ENCODE assay signal across 8 cellular contexts in the genomic region with DNA sequence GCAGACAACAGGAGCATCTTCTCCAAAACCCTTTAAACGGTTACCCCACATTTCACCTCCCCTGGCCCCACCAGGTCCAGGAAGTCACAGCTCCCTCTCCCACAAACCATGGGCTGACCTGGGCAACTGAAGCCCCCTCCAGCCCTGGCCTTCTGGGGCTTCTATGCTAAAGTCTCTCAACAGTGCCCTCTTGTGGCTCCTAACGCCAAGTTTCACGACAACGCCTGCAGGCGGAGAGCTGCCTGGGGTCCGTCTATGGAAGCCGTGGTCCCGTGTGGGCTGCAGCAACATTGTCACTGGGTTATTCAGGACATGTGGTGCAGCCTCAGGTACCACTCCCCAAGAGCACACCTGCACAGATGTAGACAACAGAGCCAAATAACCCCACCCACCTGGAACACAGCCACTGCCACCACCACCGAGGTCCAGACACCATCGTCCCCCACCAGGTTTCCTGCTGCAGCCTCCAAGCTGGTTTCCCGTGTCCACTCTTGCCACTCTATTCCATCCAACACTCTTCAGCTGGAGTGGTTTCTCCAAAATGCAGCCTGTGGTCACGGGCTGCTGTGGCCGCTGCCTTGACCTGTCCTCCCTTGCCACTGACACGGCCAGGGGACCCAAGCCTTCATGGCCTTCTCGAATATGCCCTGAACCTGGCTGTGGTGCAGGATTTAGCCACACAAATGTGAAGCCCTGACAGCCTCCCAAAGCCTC. TPM values are rescaled to one million over a fixed set of nuclear protein-coding genes. Genes with fewer than 3 reads are reported as not detected.
A peak's percentile ranks its signal among the peaks of the same experiment; 100 is the strongest.
DNase-seq lines count a peak whose midpoint lies in the region; ATAC-seq and TF ChIP-seq lines count a peak whose summit lies in the region.

No MANE protein-coding gene starts in this region.

- H3K9ac ChIP-seq in KMS-11: no peak overlapping the region

- DNase-seq in COLO829 (ENCODE audit: low spot score) (peak; percentile 16), activated T-cell treated with anti-CD3 and anti-CD28 coated beads for 24 hours (ENCODE audit: low read depth) (peak; percentile 19), Right ventricle myocardium inferior (ENCODE audit: missing footprints) (peak; percentile 48), gastrocnemius medialis (no peak), putamen (ENCODE audit: low spot score) (no peak), foreskin melanocyte (no peak)

- H3K36me3 ChIP-seq in KMS-11 (ENCODE audit: insufficient read depth) (no peaks in the 10 kb centered on the region), gastrocnemius medialis (peaks cover 0 to 6% of the 10 kb centered on the region in 2 donors)

- ATAC-seq in Right ventricle myocardium inferior: no peak
- ATAC-seq in gastrocnemius medialis: no peak
- ATAC-seq in GM18870 (IDR thresholded peaks at IDR 0.05; ENCODE audit: unreplicated experiment): no peak

- TF ChIP-seq CTCF in KMS-11 (conservative IDR thresholded peaks at IDR 0.05; ENCODE audit: low read depth, low read length) (peak; percentile 61), gastrocnemius medialis (IDR thresholded peaks at IDR 0.05 in 4 of 5, conservative IDR thresholded peaks at IDR 0.05 in 1 of 5) (peak in 4 of 5 experiments; percentile 6 to 50 (median 28))

- H3K4me2 ChIP-seq in KMS-11: no peak overlapping the region

- H3K27me3 ChIP-seq in KMS-11 (ENCODE audit: insufficient read depth, low read depth) (no peaks in the 10 kb centered on the region), gastrocnemius medialis (no peaks in the 10 kb centered on the region)

- H3K27ac ChIP-seq in KMS-11 (no peak overlapping the region), gastrocnemius medialis (no peak overlapping the region)

- H4K20me1 ChIP-seq in KMS-11 (ENCODE audit: insufficient read depth): no peaks in the 10 kb centered on the region

- no peaks in the 10 kb centered on the region for H3K79me2 ChIP-seq in KMS-11 (ENCODE audit: insufficient read depth, low read depth)

- in situ Hi-C loops in gastrocnemius medialis (cut with MboI; ENCODE audit: low sequenced_read_pairs in 4 of 4): loop anchor here (25.0 kb wide), 2 partner anchors 236 to 736 kb away; a partner anchor contains a TSS

- intact Hi-C loops in Right ventricle myocardium inferior (cut with DNase I): loop anchor here (5.0 kb wide), 1 partner anchor 736 kb away; no protein-coding TSS in a partner anchor
- intact Hi-C loops in gastrocnemius medialis (cut with DNase I; ENCODE audit: low total_unique reads): no loop called here

- H3K4me1 ChIP-seq in KMS-11 (ENCODE audit: low read depth, poor library complexity, severe bottlenecking) (no peaks in the 10 kb centered on the region), gastrocnemius medialis (no peaks in the 10 kb centered on the region)

- H3K9me3 ChIP-seq in gastrocnemius medialis: no peaks in the 10 kb centered on the region

- H3K4me3 ChIP-seq in KMS-11 (IDR thresholded peaks at IDR 0.05; ENCODE audit: insufficient read depth, low read depth, low read length) (no peak overlapping the region), gastrocnemius medialis (no peak overlapping the region)

- TF ChIP-seq POLR2A in gastrocnemius medialis (IDR thresholded peaks at IDR 0.05): no peak

- no peak overlapping the region for H2AFZ ChIP-seq in KMS-11 (ENCODE audit: low read depth)

RNA-seq across cellular contexts. Expression of a gene that starts 19.1 kb away (rescaled TPM):
- 4.2 TPM for total RNA-seq in Right ventricle myocardium inferior
- 1 to 10 TPM in 3 of 4 donors, under 1 TPM in 1; 0.22 to 3.8 (median 1.3) TPM for total RNA-seq in gastrocnemius medialis

Comparison
In these comparisons a context has a peak if more than half of its experiments do, and no peak if none do; other contexts are left out.
1. DNase-seq: peak in COLO829 (single experiment), activated T-cell treated with anti-CD3 and anti-CD28 coated beads for 24 hours (single experiment) and Right ventricle myocardium inferior (single experiment); none in gastrocnemius medialis (0 of 2), putamen (single experiment) and foreskin melanocyte (single experiment).